ENCODE assay signal across 12 cellular contexts in genomic region chr19:7540761-7541480, GRCh38. TPM values are rescaled to one million over a fixed set of nuclear protein-coding genes. Genes with fewer than 3 reads are reported as not detected.
DNase-seq lines count a peak whose midpoint lies in the region; ATAC-seq and TF ChIP-seq lines count a peak whose summit lies in the region.
"Had no signal": no experiment of that assay in that cellular context is flagged by ENCODE, and none has a peak within 500 bp of the region (broad histone marks: within the 10 kb centered on the region; RNA-seq: fewer than 3 reads in every experiment).

No MANE protein-coding gene starts in this region.

- no peaks in the 10 kb centered on the region for H3K9me3 ChIP-seq in RWPE2 (ENCODE audit: severe bottlenecking)

- no peaks in the 10 kb centered on the region for H3K27me3 Mint-ChIP-seq in activated CD4-positive, alpha-beta T cell treated with anti-CD3 and anti-CD28 coated beads for 36 hours
- H3K27me3 Mint-ChIP-seq: type B pancreatic cell had no signal

- no peaks in the 10 kb centered on the region for H3K4me1 ChIP-seq in RWPE2 (ENCODE audit: insufficient read depth, poor library complexity, severe bottlenecking)

- CTCF ChIA-PET in activated CD4-positive, alpha-beta T cell treated with anti-CD3 and anti-CD28 coated beads for 36 hours (lab: Charles Lee), result interaction anchor here (1.1 kb wide), 1 partner anchor 83 kb away, joined by 4 read pairs; no protein-coding TSS in a partner anchor

- no peaks in the 10 kb centered on the region for H3K9me3 Mint-ChIP-seq in activated CD4-positive, alpha-beta T cell treated with anti-CD3 and anti-CD28 coated beads for 36 hours (ENCODE audit: low read depth)
- H3K9me3 Mint-ChIP-seq: type B pancreatic cell had no signal

- ATAC-seq in activated CD4-positive, alpha-beta T cell treated with anti-CD3 and anti-CD28 coated beads for 36 hours, result peak; percentile 82
- ATAC-seq in RWPE2 (ENCODE audit: low read depth) (peak; percentile 74), HG02852 (IDR thresholded peaks at IDR 0.05; ENCODE audit: unreplicated experiment) (no peak)

- intact Hi-C loops in activated CD4-positive, alpha-beta T cell treated with anti-CD3 and anti-CD28 coated beads for 36 hours (cut with DNase I, micrococcal nuclease), result no loop called here

- H3K36me3 Mint-ChIP-seq in activated CD4-positive, alpha-beta T cell treated with anti-CD3 and anti-CD28 coated beads for 36 hours (ENCODE audit: low read depth), result peaks cover 26% of the 10 kb centered on the region

- peak; percentile 72 for DNase-seq in activated CD4-positive, alpha-beta T cell treated with anti-CD3 and anti-CD28 coated beads for 36 hours
- DNase-seq in activated CD4-positive, alpha-beta T cell treated with anti-CD3 and anti-CD28 coated beads for 4 hours, result no peak
- peak; percentile 73 for DNase-seq in RWPE2 (ENCODE audit: low spot score)
- DNase-seq in epithelial cell of esophagus (ENCODE audit: low read depth), result peak; percentile 51
- peak; percentile 26 to 45 for DNase-seq in stimulated activated CD4-positive, alpha-beta T cell treated with anti-CD3 and anti-CD28 coated beads, Interleukin-4, amount 100 ng/mL, for 48 hours (ENCODE audit: low read depth in 2 of 2)
- DNase-seq in SIG-M5 (lab: John Stamatoyannopoulos, UW), result no peak
- DNase-seq in nucleus accumbens (lab: John Stamatoyannopoulos, UW), result no peak
- DNase-seq: ACHN, NCI-H510A had no signal

- H3K27ac ChIP-seq in RWPE2 (ENCODE audit: poor library complexity, severe bottlenecking), result no peak overlapping the region

- TF ChIP-seq CTCF in RWPE2 (IDR thresholded peaks at IDR 0.05; ENCODE audit: poor library complexity, severe bottlenecking), result no peak
- no peak for TF ChIP-seq CTCF in epithelial cell of esophagus (IDR thresholded peaks at IDR 0.05; ENCODE audit: insufficient read depth, low read depth, low read length, missing control alignments)

- H3K27me3 ChIP-seq in RWPE2 (ENCODE audit: insufficient read depth, poor library complexity, severe bottlenecking), result no peaks in the 10 kb centered on the region

- no peak overlapping the region for H3K27ac Mint-ChIP-seq in activated CD4-positive, alpha-beta T cell treated with anti-CD3 and anti-CD28 coated beads for 36 hours
- H3K27ac Mint-ChIP-seq: type B pancreatic cell had no signal

- no peak overlapping the region for H3K4me3 ChIP-seq in RWPE2 (ENCODE audit: severe bottlenecking)
- H3K4me3 ChIP-seq in epithelial cell of esophagus (ENCODE audit: low read length), result no peak overlapping the region

- peaks cover 38% of the 10 kb centered on the region for H3K36me3 ChIP-seq in RWPE2 (ENCODE audit: low read depth)

- no peak overlapping the region for H3K4me3 Mint-ChIP-seq in activated CD4-positive, alpha-beta T cell treated with anti-CD3 and anti-CD28 coated beads for 36 hours
- H3K4me3 Mint-ChIP-seq: type B pancreatic cell had no signal

- H3K4me1 Mint-ChIP-seq in activated CD4-positive, alpha-beta T cell treated with anti-CD3 and anti-CD28 coated beads for 36 hours, result peaks cover 22% of the 10 kb centered on the region

- POLR2A ChIA-PET in activated CD4-positive, alpha-beta T cell treated with anti-CD3 and anti-CD28 coated beads for 36 hours (lab: Charles Lee), result no interaction called here

RNA-seq across cellular contexts. Expression of gene PNPLA6, which starts 5.4 kb away (rescaled TPM):
- 100 to 1,000 TPM in 1 of 2 experiments, 10 to 100 TPM in 1; 82.2 to 108 TPM for total RNA-seq in activated CD4-positive, alpha-beta T cell treated with anti-CD3 and anti-CD28 coated beads for 36 hours

RNA-seq across cellular contexts. Expression of gene MCOLN1, which starts 18.5 kb away (rescaled TPM):
- 1 to 10 TPM; 6.7 to 7.7 TPM for total RNA-seq in activated CD4-positive, alpha-beta T cell treated with anti-CD3 and anti-CD28 coated beads for 36 hours

RNA-seq across cellular contexts. Expression of gene ZNF358, which starts 25.0 kb away (rescaled TPM):
- 1 to 10 TPM; 5.1 to 8.5 TPM for total RNA-seq in activated CD4-positive, alpha-beta T cell treated with anti-CD3 and anti-CD28 coated beads for 36 hours

RNA-seq across cellular contexts. Expression of gene PEX11G, which starts 52.1 kb away (rescaled TPM):
- 1 to 10 TPM in 1 of 2 experiments, under 1 TPM in 1; 0.51 to 1.1 TPM for total RNA-seq in activated CD4-positive, alpha-beta T cell treated with anti-CD3 and anti-CD28 coated beads for 36 hours

RNA-seq across cellular contexts. Expression of gene CAMSAP3, which starts 54.7 kb away (rescaled TPM):
- total RNA-seq in activated CD4-positive, alpha-beta T cell treated with anti-CD3 and anti-CD28 coated beads for 36 hours, result under 1 TPM; 0.50 to 0.58 TPM
- total RNA-seq: fibroblast of villous mesenchyme had no signal

Comparison
In these comparisons a context has a peak if more than half of its experiments do, and no peak if none do; other contexts are left out.
1. DNase-seq: peak in activated CD4-positive, alpha-beta T cell treated with anti-CD3 and anti-CD28 coated beads for 36 hours (single experiment), RWPE2 (single experiment), epithelial cell of esophagus (single experiment) and stimulated activated CD4-positive, alpha-beta T cell treated with anti-CD3 and anti-CD28 coated beads, Interleukin-4, amount 100 ng/mL, for 48 hours (2 of 2); none in activated CD4-positive, alpha-beta T cell treated with anti-CD3 and anti-CD28 coated beads for 4 hours (0 of 2), SIG-M5 (single experiment) and nucleus accumbens (0 of 56).